Comparison of ENCODE assay signal across 16 cellular contexts in genomic region chrX:39307488-39307887, GRCh38.
"Had no signal": no experiment of that assay in that cellular context is flagged by ENCODE, and none has a peak within 500 bp of the region (broad histone marks: within the 10 kb centered on the region; RNA-seq: fewer than 3 reads in every experiment).

No MANE protein-coding gene starts in this region.

- H3K36me3 ChIP-seq: brain microvascular endothelial cell, tibial artery, vagina had no signal

- H3K4me3 Mint-ChIP-seq: memory B cell; neural crest cell; T-helper 1 cell treated with Interleukin-12 subunit alpha and Interleukin-12 subunit beta and Interleukin-4 antibody, amounts not matched to agents 30 μg/mL and 1 μg/mL, for 36 hours had no signal

- H3K27me3 ChIP-seq: brain microvascular endothelial cell, tibial artery, vagina had no signal

- H3K4me3 ChIP-seq: dorsolateral prefrontal cortex, tibial artery, vagina had no signal

- ATAC-seq: left colon, SK-N-SH treated with all-trans-retinoic acid at 6 μM for 48 hours had no signal

- DNase-seq: activated T-cell treated with anti-CD3 and anti-CD28 coated beads for 4 hours; cerebellar nuclear complex; dorsolateral prefrontal cortex; foreskin melanocyte; head of caudate nucleus; left colon; SHP77; stimulated activated CD4-positive, alpha-beta T cell treated with anti-CD3 and anti-CD28 coated beads, Interleukin-4, amount 100 ng/mL, for 1 hour; stimulated activated CD8-positive, alpha-beta memory T cell treated with anti-CD3 and anti-CD28 coated beads, Interleukin-4, amount 100 ng/mL, for 48 hours; tibial artery had no signal

- H3K36me3 Mint-ChIP-seq: memory B cell had no signal

- H3K4me1 ChIP-seq: tibial artery, vagina had no signal

- H3K27ac Mint-ChIP-seq: memory B cell had no signal

- H3K9me3 Mint-ChIP-seq: T-helper 1 cell treated with Interleukin-12 subunit alpha and Interleukin-12 subunit beta and Interleukin-4 antibody, amounts not matched to agents 30 μg/mL and 1 μg/mL, for 36 hours had no signal

- H3K9me3 ChIP-seq: vagina had no signal

- H3K27ac ChIP-seq: brain microvascular endothelial cell, dorsolateral prefrontal cortex, tibial artery, vagina had no signal
